In the genomic region with DNA sequence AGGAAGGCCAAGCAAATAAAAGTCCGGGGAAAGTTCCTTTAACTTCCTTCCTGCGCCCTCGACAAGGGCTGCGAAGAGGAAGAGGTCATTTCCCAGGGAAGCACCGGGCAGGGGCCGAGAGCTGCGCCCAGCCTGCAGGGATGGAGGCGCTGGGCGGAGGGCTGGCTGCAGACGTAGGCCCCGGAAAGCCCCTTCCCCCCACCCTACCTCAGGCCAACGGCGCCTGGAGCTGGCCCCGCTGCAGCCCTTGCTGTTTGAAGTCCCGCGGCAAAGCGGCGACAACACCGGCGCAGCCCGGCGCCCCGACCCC, we compare ENCODE assay signal across 8 cellular contexts.
DNase-seq lines count a peak whose midpoint lies in the region; ATAC-seq, FAIRE-seq and TF ChIP-seq lines count a peak whose summit lies in the region.

No MANE protein-coding gene starts in this region.

- DNase-seq in activated naive CD4-positive, alpha-beta T cell treated with anti-CD3 and anti-CD28 coated beads, Interleukin-2, amount 10 ng/mL, durations not matched to agents 7 days and 5 days = no peak
- no peak for DNase-seq in activated naive CD4-positive, alpha-beta T cell treated with Interleukin-2 at 50 U/mL for 16 hours
- DNase-seq in GM12878 (ENCODE audit: low read depth, low spot score) (no peak), kidney epithelial cell (ENCODE audit: low read depth) (no peak), NCI-H1092 (lab: John Stamatoyannopoulos, UW) (no peak), NCI-H510A treated with DMSO at 0.1 percent for 48 hours (lab: John Stamatoyannopoulos, UW) (no peak)

- no TSS peak for BruUV-seq in GM12878 (replicated peaks; lab: Mats Ljungman, UMichigan)

- in situ Hi-C loops in GM12878 (cut with MboI) = no loop called here

- TF ChIP-seq POLR2A in GM12878 (IDR thresholded peaks at IDR 0.05; ENCODE audit: low read depth, low read length) = no peak

- peaks cover 14% of the 10 kb centered on the region for H3K36me3 Mint-ChIP-seq in activated naive CD4-positive, alpha-beta T cell treated with anti-CD3 and anti-CD28 coated beads, Interleukin-2, amount 10 ng/mL, durations not matched to agents 7 days and 5 days
- peaks cover 5% of the 10 kb centered on the region for H3K36me3 Mint-ChIP-seq in stimulated activated naive CD8-positive, alpha-beta T cell treated with anti-CD3 and anti-CD28 coated beads, Interleukin-15, Interleukin-2, amounts not matched to agents 100 ng/mL and 50 ng/mL, for 24 hours (ENCODE audit: low read depth)

- POLR2A ChIA-PET in GM12878 (lab: Charles Lee) = interaction anchor here (0.6 to 10.2 kb wide), 9 partner anchors 9 to 63 kb away, joined by 3 to 260 read pairs (median 8); a partner anchor contains a TSS

- peak overlapping the region; percentile 94 for H3K9ac ChIP-seq in KMS-11
- H3K9ac ChIP-seq in GM12878 (ENCODE audit: control insufficient read depth, insufficient read depth, low read length) = peak overlapping the region; percentile 90

- H3K27ac ChIP-seq in KMS-11 (peak overlapping the region; percentile 83), GM12878 (ENCODE audit: control insufficient read depth, insufficient read depth) (peak overlapping the region; percentile 94)

- intact Hi-C loops in GM12878 (cut with micrococcal nuclease; ENCODE audit: unreplicated experiment) = loop anchor here (2.0 to 5.0 kb wide), 3 partner anchors 34 to 58 kb away; no protein-coding TSS in a partner anchor

- H4K20me1 ChIP-seq in KMS-11 (ENCODE audit: insufficient read depth) (no peaks in the 10 kb centered on the region), GM12878 (ENCODE audit: control insufficient read depth, insufficient read depth) (no peaks in the 10 kb centered on the region)

- H3K9me3 Mint-ChIP-seq in activated naive CD4-positive, alpha-beta T cell treated with anti-CD3 and anti-CD28 coated beads, Interleukin-2, amount 10 ng/mL, durations not matched to agents 7 days and 5 days = no peaks in the 10 kb centered on the region
- H3K9me3 Mint-ChIP-seq in stimulated activated naive CD8-positive, alpha-beta T cell treated with anti-CD3 and anti-CD28 coated beads, Interleukin-15, Interleukin-2, amounts not matched to agents 100 ng/mL and 50 ng/mL, for 24 hours = no peaks in the 10 kb centered on the region

- H3K27me3 Mint-ChIP-seq in activated naive CD4-positive, alpha-beta T cell treated with anti-CD3 and anti-CD28 coated beads, Interleukin-2, amount 10 ng/mL, durations not matched to agents 7 days and 5 days = no peaks in the 10 kb centered on the region
- no peaks in the 10 kb centered on the region for H3K27me3 Mint-ChIP-seq in stimulated activated naive CD8-positive, alpha-beta T cell treated with anti-CD3 and anti-CD28 coated beads, Interleukin-15, Interleukin-2, amounts not matched to agents 100 ng/mL and 50 ng/mL, for 24 hours

- TF ChIP-seq RAD21 in GM12878 (IDR thresholded peaks at IDR 0.05; ENCODE audit: insufficient read depth, low read depth, low read length) = no peak

- H3K79me2 ChIP-seq in KMS-11 (ENCODE audit: insufficient read depth, low read depth) = peaks cover 43% of the 10 kb centered on the region; the same call in 1 of the 2 replicates
- peaks cover 67% of the 10 kb centered on the region for H3K79me2 ChIP-seq in GM12878 (ENCODE audit: control insufficient read depth, insufficient read depth, low read length)

- CTCF ChIA-PET in activated naive CD4-positive, alpha-beta T cell treated with anti-CD3 and anti-CD28 coated beads, Interleukin-2, amount 10 ng/mL, durations not matched to agents 7 days and 5 days (lab: Charles Lee) = interaction anchor here (1.1 to 3.3 kb wide), 7 partner anchors 9 to 58 kb away, joined by 5 to 21 read pairs (median 5); no protein-coding TSS in a partner anchor
- CTCF ChIA-PET in GM12878 (lab: Yijun Ruan, JAX) = interaction anchor here (1.7 to 8.2 kb wide), 7 partner anchors 9 to 57 kb away, joined by 5 to 91 read pairs (median 40); a partner anchor contains a TSS

- ATAC-seq in GM12878 = peak; percentile 53

- H3K27ac Mint-ChIP-seq in activated naive CD4-positive, alpha-beta T cell treated with anti-CD3 and anti-CD28 coated beads, Interleukin-2, amount 10 ng/mL, durations not matched to agents 7 days and 5 days = peak overlapping the region; percentile 96
- peak overlapping the region; percentile 87 for H3K27ac Mint-ChIP-seq in stimulated activated naive CD8-positive, alpha-beta T cell treated with anti-CD3 and anti-CD28 coated beads, Interleukin-15, Interleukin-2, amounts not matched to agents 100 ng/mL and 50 ng/mL, for 24 hours

- H3K36me3 ChIP-seq in KMS-11 (ENCODE audit: insufficient read depth) = no peaks in the 10 kb centered on the region
- no peaks in the 10 kb centered on the region; a peak in 1 of 4 replicates for H3K36me3 ChIP-seq in GM12878 (ENCODE audit: control insufficient read depth in 2 of 2, insufficient read depth in 2 of 2, low read length in 1 of 2)
- H3K36me3 ChIP-seq in kidney epithelial cell (ENCODE audit: control insufficient read depth, insufficient read depth, low read length) = no peaks in the 10 kb centered on the region

- no peak for FAIRE-seq in GM12878 (lab: Jason Lieb, UNC)

- no peaks in the 10 kb centered on the region for H3K9me3 ChIP-seq in GM12878 (replicated peaks; ENCODE audit: control insufficient read depth, insufficient read depth, low read length)

- H3K4me2 ChIP-seq in KMS-11 (peak overlapping the region; percentile 68), GM12878 (ENCODE audit: control insufficient read depth, insufficient read depth) (peak overlapping the region; percentile 90)

- RAD21 ChIA-PET in GM12878 (lab: Charles Lee; ENCODE audit: unreplicated experiment) = interaction anchor here (0.6 to 25.9 kb wide), 7 partner anchors 9 to 72 kb away, joined by 3 to 710 read pairs (median 4); partner anchors contain the start of gene PNMA1

- no peak overlapping the region for H3K4me3 ChIP-seq in KMS-11 (IDR thresholded peaks at IDR 0.05; ENCODE audit: insufficient read depth, low read depth, low read length)
- H3K4me3 ChIP-seq in GM12878 = peak overlapping the region; percentile 97
- H3K4me3 ChIP-seq in kidney epithelial cell (ENCODE audit: low read depth, low read length) = peak overlapping the region; percentile 66

- H3K4me1 ChIP-seq in KMS-11 (ENCODE audit: low read depth, poor library complexity, severe bottlenecking) (peaks cover 45% of the 10 kb centered on the region), GM12878 (ENCODE audit: control insufficient read depth, insufficient read depth, low read length) (peaks cover 36% of the 10 kb centered on the region)

- H3K4me3 Mint-ChIP-seq in activated naive CD4-positive, alpha-beta T cell treated with anti-CD3 and anti-CD28 coated beads, Interleukin-2, amount 10 ng/mL, durations not matched to agents 7 days and 5 days = peak overlapping the region; percentile 91
- H3K4me3 Mint-ChIP-seq in stimulated activated naive CD8-positive, alpha-beta T cell treated with anti-CD3 and anti-CD28 coated beads, Interleukin-15, Interleukin-2, amounts not matched to agents 100 ng/mL and 50 ng/mL, for 24 hours = peak overlapping the region; percentile 89

- SMC1A ChIA-PET in GM12878 (lab: Charles Lee; ENCODE audit: uncharacterized antibody, unreplicated experiment) = interaction anchor here (0.7 to 10.7 kb wide), 9 partner anchors 12 to 65 kb away, joined by 3 to 280 read pairs (median 11); partner anchors contain the start of gene PTGR2

- TF ChIP-seq CTCF in KMS-11 (conservative IDR thresholded peaks at IDR 0.05; ENCODE audit: low read depth, low read length) (no peak), GM12878 (IDR thresholded peaks at IDR 0.05 in 2 of 3, conservative IDR thresholded peaks at IDR 0.05 in 1 of 3; ENCODE audit: control insufficient read depth in 2 of 3, extremely low read depth in 1 of 3, insufficient read depth in 1 of 3, low read depth in 3 of 3, low read length in 3 of 3) (no peak), kidney epithelial cell (IDR thresholded peaks at IDR 0.05; ENCODE audit: insufficient read depth, low read length, poor library complexity, severe bottlenecking) (no peak)

- WGBS in GM12878 (ENCODE audit: insufficient coverage, insufficient replicate concordance, low lambda C conversion rate, missing lambda C conversion rate) = under 1% methylated on average over 14 of the region's 23 CpGs

- H3K27me3 ChIP-seq in KMS-11 (ENCODE audit: insufficient read depth, low read depth) (no peaks in the 10 kb centered on the region), GM12878 (replicated peaks in 1 of 2; ENCODE audit: control insufficient read depth in 2 of 2, insufficient read depth in 2 of 2, low read length in 1 of 2) (no peaks in the 10 kb centered on the region), kidney epithelial cell (ENCODE audit: control insufficient read depth, insufficient read depth, low read length) (no peaks in the 10 kb centered on the region)

- no peak for TF ChIP-seq EP300 in GM12878 (IDR thresholded peaks at IDR 0.05; ENCODE audit: borderline replicate concordance in 1 of 2, control insufficient read depth in 1 of 2, low read depth in 2 of 2, low read length in 2 of 2)

- H2AFZ ChIP-seq in KMS-11 (ENCODE audit: low read depth) (peak overlapping the region; percentile 59; the same call in 1 of the 2 replicates), GM12878 (ENCODE audit: control insufficient read depth, low read depth, low read length) (no peak overlapping the region)

- H3K4me1 Mint-ChIP-seq in activated naive CD4-positive, alpha-beta T cell treated with anti-CD3 and anti-CD28 coated beads, Interleukin-2, amount 10 ng/mL, durations not matched to agents 7 days and 5 days = peaks cover 59% of the 10 kb centered on the region
- H3K4me1 Mint-ChIP-seq in stimulated activated naive CD8-positive, alpha-beta T cell treated with anti-CD3 and anti-CD28 coated beads, Interleukin-15, Interleukin-2, amounts not matched to agents 100 ng/mL and 50 ng/mL, for 24 hours (ENCODE audit: low read depth) = peaks cover 62% of the 10 kb centered on the region

TF ChIP-seq in GM12878, 131 proteins besides CTCF, POLR2A, EP300 and RAD21 (continues in another document):
- no peak; a peak in 1 of 3 replicates for TF ChIP-seq EGR1 (IDR thresholded peaks at IDR 0.05; ENCODE audit: borderline replicate concordance in 1 of 2, low read depth in 2 of 2, low read length in 2 of 2)
- no peak for TF ChIP-seq SIX5 (IDR thresholded peaks at IDR 0.05; ENCODE audit: low read depth, low read length, severe bottlenecking)
- no peak for TF ChIP-seq STAT1 (conservative IDR thresholded peaks at IDR 0.05)
- no peak; the same call in 1 of the 2 replicates for TF ChIP-seq LARP7 (IDR thresholded peaks at IDR 0.05)
